1 cellular context compared by ENCODE assay signal in the genomic region with DNA sequence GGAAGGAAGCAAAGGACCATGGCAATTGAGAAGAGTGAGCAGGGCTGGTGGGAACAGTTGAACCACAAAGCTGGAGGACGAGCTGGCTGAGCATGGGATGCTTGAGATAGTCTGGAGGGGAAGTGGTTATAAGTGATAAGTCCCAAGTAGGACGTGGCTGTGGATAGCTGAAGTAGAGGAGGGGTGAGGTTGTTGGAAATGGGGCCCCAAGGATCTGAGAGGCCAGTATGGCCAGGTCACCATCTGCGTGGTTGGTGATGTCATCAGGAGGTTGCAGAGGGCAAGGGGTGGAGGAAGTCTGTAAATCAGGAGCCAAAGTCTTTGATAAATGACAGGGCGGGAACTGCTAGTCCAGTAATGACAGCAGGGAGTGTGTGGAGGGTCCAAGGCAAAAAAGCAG.
TF ChIP-seq lines count a peak whose summit lies in the region.

No MANE protein-coding gene starts in this region.

TF ChIP-seq in HepG2, 621 proteins besides CTCF, POLR2A, EP300 and RAD21:
- peak; percentile 78 for TF ChIP-seq ATF7 (IDR thresholded peaks at IDR 0.05)
- TF ChIP-seq ATF7 (CRISPR knock-in tag; IDR thresholded peaks at IDR 0.05) = no peak
- TF ChIP-seq, protein P1, sequence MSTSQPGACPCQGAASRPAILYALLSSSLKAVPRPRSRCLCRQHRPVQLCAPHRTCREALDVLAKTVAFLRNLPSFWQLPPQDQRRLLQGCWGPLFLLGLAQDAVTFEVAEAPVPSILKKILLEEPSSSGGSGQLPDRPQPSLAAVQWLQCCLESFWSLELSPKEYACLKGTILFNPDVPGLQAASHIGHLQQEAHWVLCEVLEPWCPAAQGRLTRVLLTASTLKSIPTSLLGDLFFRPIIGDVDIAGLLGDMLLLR (CRISPR knock-in tag; IDR thresholded peaks at IDR 0.05) = no peak
- TF ChIP-seq ZNF790 (CRISPR knock-in tag; IDR thresholded peaks at IDR 0.05; ENCODE audit: borderline replicate concordance) = no peak
- TF ChIP-seq CREB1 (IDR thresholded peaks at IDR 0.05) = peak; percentile 69
- TF ChIP-seq CREB1 (CRISPR knock-in tag; IDR thresholded peaks at IDR 0.05) = no peak
- TF ChIP-seq NFE2 (CRISPR knock-in tag; IDR thresholded peaks at IDR 0.05) = no peak
- no peak for TF ChIP-seq PHF20 (CRISPR knock-in tag; IDR thresholded peaks at IDR 0.05)
